In genomic region chr20:35454881-35455609, GRCh38 we compare ENCODE assay signal across 8 cellular contexts. TPM values are rescaled to one million over a fixed set of nuclear protein-coding genes. Genes with fewer than 3 reads are reported as not detected.
A peak's percentile ranks its signal among the peaks of the same experiment; 100 is the strongest.
DNase-seq lines count a peak whose midpoint lies in the region; ATAC-seq and TF ChIP-seq lines count a peak whose summit lies in the region.

Gene CEP250, plus strand, starts transcription at chr20:35455598. Its CDS starts 6,770 bp downstream, at chr20:35462368.

- in situ Hi-C loops in astrocyte of the cerebellum (cut with HindIII; ENCODE audit: low sequenced_read_pairs) = no loop called here

- intact Hi-C loops in vagina (cut with DNase I) = no loop called here

- H3K27ac ChIP-seq in rectal smooth muscle tissue (ENCODE audit: low read depth, low read length) (peak within 1 kb of the TSS; percentile 94), vagina (peak within 1 kb of the TSS; percentile 89)

- H3K4me3 ChIP-seq in astrocyte of the cerebellum (ENCODE audit: low read depth, low read length) (peak within 1 kb of the TSS; percentile 52), rectal smooth muscle tissue (ENCODE audit: low read length) (peak within 1 kb of the TSS; percentile 94), vagina (peak within 1 kb of the TSS; percentile 89 to 96)

- H3K27me3 ChIP-seq in rectal smooth muscle tissue (ENCODE audit: control insufficient read depth, insufficient read depth, low read length) (no peaks in the 10 kb centered on the region), vagina (no peaks in the 10 kb centered on the region)

- no peaks in the 10 kb centered on the region for H3K4me1 ChIP-seq in rectal smooth muscle tissue (ENCODE audit: control insufficient read depth, insufficient read depth, low read length)
- H3K4me1 ChIP-seq in vagina = peaks cover 25% of the 10 kb centered on the region

- no peak for TF ChIP-seq CTCF in astrocyte of the cerebellum (IDR thresholded peaks at IDR 0.05; ENCODE audit: low read depth, low read length, missing control alignments)
- no peak for TF ChIP-seq CTCF in vagina (IDR thresholded peaks at IDR 0.05)

- H3K36me3 ChIP-seq in rectal smooth muscle tissue (ENCODE audit: control insufficient read depth, insufficient read depth, low read length) (no peaks in the 10 kb centered on the region), vagina (peaks cover 0 to 1% of the 10 kb centered on the region in 2 donors)

- DNase-seq in NCI-H2081 (lab: John Stamatoyannopoulos, UW) = peak; percentile 97
- peak; percentile 92 for DNase-seq in T-helper 9 cell
- DNase-seq in astrocyte of the cerebellum (ENCODE audit: low read depth) = peak; percentile 77
- peak; percentile 89 for DNase-seq in hepatic stellate cell (ENCODE audit: low spot score)
- DNase-seq in vagina (ENCODE audit: extremely low spot score in 2 of 2) = peak in 1 of 2 donors; percentile 95

- H3K9me3 ChIP-seq in vagina = no peaks in the 10 kb centered on the region

- H3K9ac ChIP-seq in rectal smooth muscle tissue (ENCODE audit: low read length) = peak within 1 kb of the TSS; percentile 94

- peak in 1 of 2 donors; percentile 31 for TF ChIP-seq POLR2A in vagina (IDR thresholded peaks at IDR 0.05)

- ATAC-seq in GM18517 (IDR thresholded peaks at IDR 0.05; ENCODE audit: unreplicated experiment) (peak; percentile 78), HG03039 (IDR thresholded peaks at IDR 0.05; ENCODE audit: unreplicated experiment) (peak; percentile 94)

RNA-seq across cellular contexts. Expression of gene CEP250, which starts in this region (rescaled TPM):
- 10.1 TPM for total RNA-seq in vagina
